ENCODE assay signal across 15 cellular contexts in genomic region chr7:100901921-100902332, GRCh38. TPM values are rescaled to one million over a fixed set of nuclear protein-coding genes. Genes with fewer than 3 reads are reported as not detected.
DNase-seq lines count a peak whose midpoint lies in the region; ATAC-seq and TF ChIP-seq lines count a peak whose summit lies in the region.
"Had no signal": no experiment of that assay in that cellular context is flagged by ENCODE, and none has a peak within 500 bp of the region (broad histone marks: within the 10 kb centered on the region; RNA-seq: fewer than 3 reads in every experiment).

No MANE protein-coding gene starts in this region.

- H3K4me3 ChIP-seq in Peyer's patch (no peak overlapping the region), liver (ENCODE audit: low read depth in 1 of 3, low read length in 3 of 3) (no peak overlapping the region)

- peak in 1 of 2 donors; percentile 14 for TF ChIP-seq RAD21 in liver (IDR thresholded peaks at IDR 0.05)

- TF ChIP-seq CTCF in Peyer's patch (IDR thresholded peaks at IDR 0.05) (no peak), liver (IDR thresholded peaks at IDR 0.05; ENCODE audit: low read depth, low read length, missing input control) (no peak)

- H3K27ac ChIP-seq in Peyer's patch (peak overlapping the region in 3 of 4 donors; percentile 53 to 88 (median 83)), liver (ENCODE audit: low read depth in 1 of 2, low read length in 2 of 2) (peak overlapping the region; percentile 69 to 73)

- H3K4me1 ChIP-seq in Peyer's patch, result peaks cover 0 to 21% (median 0%) of the 10 kb centered on the region in 4 donors
- H3K4me1 ChIP-seq in liver (ENCODE audit: control insufficient read depth in 4 of 4, insufficient read depth in 4 of 4, low read length in 3 of 4), result peaks cover 8 to 19% (median 11%) of the 10 kb centered on the region in 4 donors

- no peak overlapping the region for H3K9ac ChIP-seq in liver (ENCODE audit: low read depth in 1 of 2, low read length in 2 of 2)
- H3K9ac ChIP-seq: SK-N-SH had no signal

- H3K9me3 ChIP-seq in Peyer's patch (no peaks in the 10 kb centered on the region), liver (ENCODE audit: control insufficient read depth in 4 of 4, low read length in 3 of 4) (no peaks in the 10 kb centered on the region)
- H3K9me3 ChIP-seq: SK-N-SH had no signal

- H3K27me3 ChIP-seq in Peyer's patch, result no peaks in the 10 kb centered on the region
- no peaks in the 10 kb centered on the region for H3K27me3 ChIP-seq in liver (ENCODE audit: control insufficient read depth in 4 of 4, insufficient read depth in 4 of 4, low read length in 3 of 4)

- no peaks in the 10 kb centered on the region for H3K36me3 ChIP-seq in Peyer's patch
- no peaks in the 10 kb centered on the region for H3K36me3 ChIP-seq in liver (ENCODE audit: control insufficient read depth in 4 of 4, insufficient read depth in 3 of 4, low read depth in 1 of 4, low read length in 3 of 4)

- 57% methylated on average over 5 of the region's 5 CpGs for WGBS in liver

- peak in 1 of 2 donors; percentile 50 for TF ChIP-seq POLR2A in Peyer's patch (IDR thresholded peaks at IDR 0.05)

- ATAC-seq in GM19023 (IDR thresholded peaks at IDR 0.05; ENCODE audit: unreplicated experiment) (no peak), HG03432 (IDR thresholded peaks at IDR 0.05; ENCODE audit: unreplicated experiment) (no peak)

- DNase-seq in AG08396 (ENCODE audit: low spot score), result peak; percentile 2
- peak in 2 of 3 donors; percentile 77 to 83 for DNase-seq in Peyer's patch
- no peak for DNase-seq in stimulated activated naive CD4-positive, alpha-beta T cell (lab: John Stamatoyannopoulos, UW)
- DNase-seq: COR-L47, HCEC 1CT, NCI-H1105 treated with DMSO at 0.1 percent for 48 hours, NCI-H187, NCI-H774, Right ventricle myocardium superior, SK-N-SH had no signal

TF ChIP-seq in liver, 16 proteins besides CTCF, POLR2A, EP300 and RAD21:
- TF ChIP-seq NR2F2 (IDR thresholded peaks at IDR 0.05), result peak; percentile 15
- peak; percentile 88 to 92 for TF ChIP-seq HNF4A (conservative IDR thresholded peaks at IDR 0.05)
- TF ChIP-seq, protein P1, sequence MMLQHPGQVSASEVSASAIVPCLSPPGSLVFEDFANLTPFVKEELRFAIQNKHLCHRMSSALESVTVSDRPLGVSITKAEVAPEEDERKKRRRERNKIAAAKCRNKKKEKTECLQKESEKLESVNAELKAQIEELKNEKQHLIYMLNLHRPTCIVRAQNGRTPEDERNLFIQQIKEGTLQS (IDR thresholded peaks at IDR 0.05), result peak; percentile 36
- TF ChIP-seq SP1 (IDR thresholded peaks at IDR 0.05), result peak; percentile 83
- peak; percentile 21 for TF ChIP-seq REST (IDR thresholded peaks at IDR 0.05)
- peak; percentile 59 to 61 for TF ChIP-seq RXRA (IDR thresholded peaks at IDR 0.05)
- TF ChIP-seq TAF1 (conservative IDR thresholded peaks at IDR 0.05), result no peak
- peak; percentile 74 for TF ChIP-seq HNF4G (IDR thresholded peaks at IDR 0.05)
- TF ChIP-seq GABPA (IDR thresholded peaks at IDR 0.05 in 1 of 2, conservative IDR thresholded peaks at IDR 0.05 in 1 of 2), result no peak
TF ChIP-seq in liver: peak in this region for 7.

RNA-seq across cellular contexts. Expression of gene ACHE, which starts 6.2 kb away (rescaled TPM):
- 10 to 100 TPM in 3 of 4 donors, 1 to 10 TPM in 1; 3.3 to 35.4 (median 25.3) TPM for total RNA-seq in Peyer's patch
- total RNA-seq in liver, result 10 to 100 TPM in 1 of 2 donors, under 1 TPM in 1; 0.25 to 17.6 TPM
- polyA plus RNA-seq in liver, result under 1 TPM; 0.15 to 0.17 TPM
- polyA plus RNA-seq: CD14-positive monocyte had no signal

RNA-seq across cellular contexts. Expression of gene UFSP1, which starts 12.4 kb away (rescaled TPM):
- total RNA-seq in Peyer's patch, result 1 to 10 TPM; 4.1 to 7.0 (median 5.2) TPM
- total RNA-seq in liver, result 1 to 10 TPM; 3.1 to 4.9 TPM
- 1 to 10 TPM; 2.3 to 3.4 TPM for polyA plus RNA-seq in liver

RNA-seq across cellular contexts. Expression of gene SRRT, which starts 27.0 kb away (rescaled TPM):
- total RNA-seq in Peyer's patch, result 100 to 1,000 TPM in 2 of 4 donors, 10 to 100 TPM in 2; 60.9 to 272 (median 113) TPM
- 10 to 100 TPM; 28.6 to 45.0 TPM for total RNA-seq in liver
- 10 to 100 TPM; 27.2 to 32.1 TPM for polyA plus RNA-seq in liver

RNA-seq across cellular contexts. Expression of gene TRIP6, which starts 34.7 kb away (rescaled TPM):
- total RNA-seq in Peyer's patch (10 to 100 TPM in 3 of 4 donors, 1 to 10 TPM in 1; 8.8 to 22.3 (median 15.4) TPM), liver (10 to 100 TPM; 14.6 to 18.6 TPM)
- 10 to 100 TPM; 17.7 to 30.7 TPM for polyA plus RNA-seq in liver

RNA-seq across cellular contexts. Expression of gene MUC3A, which starts 47.4 kb away (rescaled TPM):
- total RNA-seq in Peyer's patch, result 100 to 1,000 TPM in 3 of 4 donors, 10 to 100 TPM in 1; 85.8 to 694 (median 395) TPM
- total RNA-seq in liver, result under 1 TPM; 0.25 to 0.79 TPM
- polyA plus RNA-seq in liver, result 1 to 10 TPM in 1 of 2 donors, under 1 TPM in 1; 0.95 to 2.9 TPM
- total RNA-seq: A172 had no signal
- polyA plus RNA-seq: CD14-positive monocyte had no signal

Comparison
In these comparisons a context has a peak if more than half of its experiments do, and no peak if none do; other contexts are left out.
1. DNase-seq: peak in AG08396 (single experiment) and Peyer's patch (2 of 3); none in stimulated activated naive CD4-positive, alpha-beta T cell (0 of 6).